In the genomic region with DNA sequence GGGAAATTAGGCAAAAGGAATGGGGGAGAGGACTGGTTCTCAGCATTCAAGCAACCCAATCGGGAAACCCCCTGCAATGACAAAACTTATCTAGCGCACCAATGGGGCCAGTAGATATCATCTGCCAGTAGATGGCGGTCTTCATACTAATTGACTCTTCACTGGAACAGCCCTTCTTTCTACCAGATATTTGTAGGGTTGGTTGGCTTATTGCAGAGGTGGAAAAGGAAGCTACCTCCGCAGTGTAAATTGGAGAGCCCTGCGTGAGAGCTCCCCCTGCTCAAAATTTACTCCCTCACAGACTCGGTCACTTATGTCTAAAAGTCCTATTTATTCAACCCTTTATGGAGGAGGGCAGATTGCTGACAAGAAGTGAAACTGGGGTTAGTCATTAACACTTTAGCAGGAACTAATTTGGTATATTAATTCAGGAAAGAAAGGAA, we compare ENCODE assay signal across 9 cellular contexts.
DNase-seq lines count a peak whose midpoint lies in the region; ATAC-seq and TF ChIP-seq lines count a peak whose summit lies in the region.
"Had no signal": no experiment of that assay in that cellular context is flagged by ENCODE, and none has a peak within 500 bp of the region (broad histone marks: within the 10 kb centered on the region; RNA-seq: fewer than 3 reads in every experiment).

No MANE protein-coding gene starts in this region.

- H2AFZ ChIP-seq in neural progenitor cell (replicated peaks): no peak overlapping the region

- ATAC-seq in Right ventricle myocardium superior (ENCODE audit: poor library complexity) (peak; percentile 52), HG02870 (IDR thresholded peaks at IDR 0.05; ENCODE audit: unreplicated experiment) (peak; percentile 69), aorta (ENCODE audit: low FRiP score) (peak; percentile 70)
- peak; percentile 93 for ATAC-seq in activated CD8-positive, alpha-beta T cell treated with anti-CD3 and anti-CD28 coated beads, Interleukin-2, amount 10 ng/mL, durations not matched to agents 7 days and 5 days

- POLR2A ChIA-PET in activated CD8-positive, alpha-beta T cell treated with anti-CD3 and anti-CD28 coated beads, Interleukin-2, amount 10 ng/mL, durations not matched to agents 7 days and 5 days (lab: Charles Lee): interaction anchor here (1.2 to 3.5 kb wide), 11 partner anchors 9 to 234 kb away, joined by 3 to 68 read pairs (median 7); a partner anchor contains a TSS

- H3K9me3 ChIP-seq in right atrium auricular region (no peaks in the 10 kb centered on the region), neural progenitor cell (ENCODE audit: low read depth) (no peaks in the 10 kb centered on the region), aorta (ENCODE audit: control insufficient read depth, low read length) (no peaks in the 10 kb centered on the region)

- H3K4me1 ChIP-seq in right atrium auricular region (no peaks in the 10 kb centered on the region), neural progenitor cell (no peaks in the 10 kb centered on the region), aorta (ENCODE audit: control insufficient read depth in 1 of 2, insufficient read depth in 2 of 2, low read length in 2 of 2) (no peaks in the 10 kb centered on the region)

- H3K4me1 Mint-ChIP-seq in activated CD8-positive, alpha-beta T cell treated with anti-CD3 and anti-CD28 coated beads, Interleukin-2, amount 10 ng/mL, durations not matched to agents 7 days and 5 days (ENCODE audit: low read depth): peaks cover 64% of the 10 kb centered on the region
- peaks cover 2% of the 10 kb centered on the region for H3K4me1 Mint-ChIP-seq in neural progenitor cell

- H3K36me3 Mint-ChIP-seq in activated CD8-positive, alpha-beta T cell treated with anti-CD3 and anti-CD28 coated beads, Interleukin-2, amount 10 ng/mL, durations not matched to agents 7 days and 5 days (ENCODE audit: low read depth): peaks cover 13% of the 10 kb centered on the region
- peaks cover 5% of the 10 kb centered on the region for H3K36me3 Mint-ChIP-seq in neural progenitor cell

- TF ChIP-seq CTCF in right atrium auricular region (IDR thresholded peaks at IDR 0.05): peak in 1 of 2 donors; percentile 67
- TF ChIP-seq CTCF in epithelial cell of esophagus (IDR thresholded peaks at IDR 0.05; ENCODE audit: insufficient read depth, low read depth, low read length, missing control alignments): peak; percentile 68
- TF ChIP-seq CTCF in neural progenitor cell (IDR thresholded peaks at IDR 0.05): peak; percentile 66

- peaks cover 2% of the 10 kb centered on the region for H3K27me3 Mint-ChIP-seq in activated CD8-positive, alpha-beta T cell treated with anti-CD3 and anti-CD28 coated beads, Interleukin-2, amount 10 ng/mL, durations not matched to agents 7 days and 5 days (ENCODE audit: low read depth)
- H3K27me3 Mint-ChIP-seq in neural progenitor cell (ENCODE audit: insufficient read depth, low read depth): peaks cover 5% of the 10 kb centered on the region

- no peaks in the 10 kb centered on the region for H3K79me2 ChIP-seq in neural progenitor cell (ENCODE audit: low read depth)

- H3K27me3 ChIP-seq in right atrium auricular region (no peaks in the 10 kb centered on the region), neural progenitor cell (no peaks in the 10 kb centered on the region), aorta (ENCODE audit: control insufficient read depth in 1 of 2, insufficient read depth in 2 of 2, low read length in 1 of 2) (no peaks in the 10 kb centered on the region)

- H3K27ac ChIP-seq in right atrium auricular region: no peak overlapping the region
- no peak overlapping the region for H3K27ac ChIP-seq in neural progenitor cell
- no peak overlapping the region for H3K27ac ChIP-seq in aorta (ENCODE audit: low read depth in 1 of 2, low read length in 2 of 2)

- no peaks in the 10 kb centered on the region for H3K9me3 Mint-ChIP-seq in activated CD8-positive, alpha-beta T cell treated with anti-CD3 and anti-CD28 coated beads, Interleukin-2, amount 10 ng/mL, durations not matched to agents 7 days and 5 days (ENCODE audit: insufficient read depth)
- peaks cover 3% of the 10 kb centered on the region for H3K9me3 Mint-ChIP-seq in neural progenitor cell

- H3K9ac ChIP-seq in neural progenitor cell: no peak overlapping the region

- no peaks in the 10 kb centered on the region for H4K20me1 ChIP-seq in neural progenitor cell (ENCODE audit: low read depth)

- H3K4me3 ChIP-seq in right atrium auricular region (no peak overlapping the region), epithelial cell of esophagus (ENCODE audit: low read length) (no peak overlapping the region), neural progenitor cell (no peak overlapping the region), aorta (ENCODE audit: low read length in 2 of 2) (no peak overlapping the region)
- H3K4me3 ChIP-seq: skin epidermis had no signal

- H3K4me3 Mint-ChIP-seq in activated CD8-positive, alpha-beta T cell treated with anti-CD3 and anti-CD28 coated beads, Interleukin-2, amount 10 ng/mL, durations not matched to agents 7 days and 5 days: peak overlapping the region; percentile 60
- H3K4me3 Mint-ChIP-seq in neural progenitor cell: no peak overlapping the region

- intact Hi-C loops in Right ventricle myocardium superior (cut with DNase I): loop anchor here (10.0 kb wide), 1 partner anchor 167 kb away; a partner anchor contains a TSS
- intact Hi-C loops in aorta (cut with DNase I): loop anchor here in 1 of 2 donors (1.0 kb wide), 1 partner anchor 169 kb away; no protein-coding TSS in a partner anchor

- CTCF ChIA-PET in activated CD8-positive, alpha-beta T cell treated with anti-CD3 and anti-CD28 coated beads, Interleukin-2, amount 10 ng/mL, durations not matched to agents 7 days and 5 days (lab: Charles Lee): interaction anchor here (0.6 to 3.7 kb wide), 63 partner anchors 9 to 390 kb away, joined by 3 to 132 read pairs (median 4); a partner anchor contains a TSS

- H3F3A ChIP-seq in neural progenitor cell (ENCODE audit: low read depth): no peaks in the 10 kb centered on the region

- H3K27ac Mint-ChIP-seq in activated CD8-positive, alpha-beta T cell treated with anti-CD3 and anti-CD28 coated beads, Interleukin-2, amount 10 ng/mL, durations not matched to agents 7 days and 5 days: peak overlapping the region; percentile 92
- no peak overlapping the region for H3K27ac Mint-ChIP-seq in neural progenitor cell

- no peak overlapping the region for H3K4me2 ChIP-seq in neural progenitor cell

- WGBS in aorta, 2 donors: 25 to 38% methylated on average over 6 of the region's 6 CpGs

- H3K36me3 ChIP-seq in right atrium auricular region (no peaks in the 10 kb centered on the region), neural progenitor cell (no peaks in the 10 kb centered on the region), aorta (ENCODE audit: control insufficient read depth in 1 of 2, insufficient read depth in 2 of 2, low read length in 1 of 2) (no peaks in the 10 kb centered on the region)

- no peak for DNase-seq in Right ventricle myocardium superior
- DNase-seq in right atrium auricular region (ENCODE audit: low spot score): no peak
- DNase-seq in NCI-H460 (ENCODE audit: extremely low read depth, low read depth): peak; percentile 33
- peak; percentile 89 for DNase-seq in activated CD8-positive, alpha-beta T cell treated with anti-CD3 and anti-CD28 coated beads, Interleukin-2, amount 10 ng/mL, durations not matched to agents 7 days and 5 days
- DNase-seq in epithelial cell of esophagus (ENCODE audit: low read depth): peak; percentile 84
- peak; percentile 73 for DNase-seq in neural progenitor cell (ENCODE audit: low spot score)
- DNase-seq in aorta: no peak

Comparison
In these comparisons a context has a peak if more than half of its experiments do, and no peak if none do; other contexts are left out.
1. DNase-seq: peak in NCI-H460 (single experiment), activated CD8-positive, alpha-beta T cell treated with anti-CD3 and anti-CD28 coated beads, Interleukin-2, amount 10 ng/mL, durations not matched to agents 7 days and 5 days (single experiment), epithelial cell of esophagus (single experiment) and neural progenitor cell (single experiment); none in Right ventricle myocardium superior (single experiment), right atrium auricular region (single experiment) and aorta (0 of 2).
2. Peak in every context shown above with its lines, with median percentiles within 50 percentile points of each other: ATAC-seq.